Comparison of ENCODE assay signal across 19 cellular contexts in genomic region chr6:22017272-22017671, GRCh38.
"Had no signal": no experiment of that assay in that cellular context is flagged by ENCODE, and none has a peak within 500 bp of the region (broad histone marks: within the 10 kb centered on the region; RNA-seq: fewer than 3 reads in every experiment).

No MANE protein-coding gene starts in this region.

- H3K27me3 ChIP-seq: esophagus squamous epithelium, foreskin keratinocyte, spleen, tibial artery, upper lobe of left lung, uterus had no signal

- DNase-seq: dermis blood vessel endothelial cell; esophagus squamous epithelium; foreskin keratinocyte; immature natural killer cell; kidney; left cardiac atrium; left ventricle myocardium superior; mesendoderm; naive B cell; nephron progenitor cell; spleen; stimulated activated CD4-positive, alpha-beta T cell treated with anti-CD3 and anti-CD28 coated beads, Interleukin-15, amount 100 ng/mL, for 24 hours; stimulated activated CD4-positive, alpha-beta T cell treated with anti-CD3 and anti-CD28 coated beads, Interleukin-1b, Interleukin-23, amount 100 ng/mL, for 48 hours; stimulated activated CD4-positive, alpha-beta T cell treated with anti-CD3 and anti-CD28 coated beads, Interleukin-4, amount 100 ng/mL, for 24 hours; tibial artery; upper lobe of left lung; uterus had no signal

- H3K36me3 ChIP-seq: spleen, upper lobe of left lung, uterus had no signal

- ATAC-seq: foreskin keratinocyte; left cardiac atrium; left ventricle myocardium superior; sciatic nerve; stimulated activated memory B cell treated with anti-CD40 and anti-IgM and Interleukin-4, amounts not matched to agents 10 μg/mL and 1 μg/mL and 100 μg/mL, for 72 hours had no signal

- H3K4me1 ChIP-seq: esophagus squamous epithelium, foreskin keratinocyte, spleen, tibial artery, upper lobe of left lung, uterus had no signal

- H3K27ac ChIP-seq: foreskin keratinocyte, spleen, tibial artery, uterus had no signal

- H3K4me3 ChIP-seq: esophagus squamous epithelium, spleen, tibial artery, upper lobe of left lung, uterus had no signal

- H3K9me3 ChIP-seq: uterus had no signal

- FAIRE-seq: kidney had no signal
